ENCODE assay signal across 8 cellular contexts in the genomic region with DNA sequence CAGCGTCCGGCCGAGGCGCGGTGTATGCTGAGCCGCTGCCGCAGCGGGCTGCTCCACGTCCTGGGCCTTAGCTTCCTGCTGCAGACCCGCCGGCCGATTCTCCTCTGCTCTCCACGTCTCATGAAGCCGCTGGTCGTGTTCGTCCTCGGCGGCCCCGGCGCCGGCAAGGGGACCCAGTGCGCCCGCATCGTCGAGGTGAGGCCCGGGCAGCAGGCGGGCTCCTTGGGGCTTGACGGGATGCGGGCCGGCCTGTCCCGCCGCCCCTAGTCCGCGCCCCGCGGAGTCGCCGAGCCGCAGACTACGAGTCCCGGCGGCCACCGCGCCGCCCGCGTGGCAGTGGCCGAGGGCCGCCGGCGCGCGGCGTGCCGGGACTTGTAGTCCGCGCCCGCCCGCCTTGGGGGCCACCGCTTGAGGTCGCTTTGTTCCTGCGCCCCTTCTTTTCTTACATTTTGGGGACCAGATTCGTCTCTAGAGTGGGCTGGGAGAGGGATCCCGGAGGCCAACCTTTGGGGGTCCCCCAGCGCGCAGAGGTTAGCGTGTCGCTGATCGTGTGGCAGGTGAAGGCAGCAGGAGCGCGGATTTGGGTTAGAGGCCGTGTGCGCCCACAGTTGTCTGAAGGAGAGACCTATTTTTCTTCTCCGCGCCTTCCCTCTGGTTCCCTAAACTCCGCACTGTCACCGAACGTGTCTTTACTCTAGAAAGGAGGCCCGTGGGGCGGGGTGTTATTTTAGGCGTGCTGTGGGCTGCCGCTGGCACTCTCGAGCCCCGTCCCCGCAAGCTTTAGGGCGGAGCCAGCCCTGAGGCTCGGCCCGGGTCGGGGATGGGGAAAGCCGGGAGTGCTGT.
DNase-seq lines count a peak whose midpoint lies in the region; ATAC-seq lines count a peak whose summit lies in the region.

No MANE protein-coding gene starts in this region.

- peak overlapping the region; percentile 98 for H3K27ac ChIP-seq in layer of hippocampus (ENCODE audit: low read depth, low read length)

- DNase-seq in AG08395 (ENCODE audit: low spot score) (peak; percentile 88), NCI-H2171 (lab: John Stamatoyannopoulos, UW) (peak; percentile 87), cerebellar cortex (ENCODE audit: low spot score) (peak; percentile 78)
- peak; percentile 52 to 59 (median 58) for DNase-seq in activated CD4-positive, CD25-positive, alpha-beta regulatory T cell (lab: John Stamatoyannopoulos, UW)
- peak; percentile 50 to 68 for DNase-seq in stimulated activated CD4-positive, alpha-beta T cell treated with anti-CD3 and anti-CD28 coated beads, Interleukin-1b, Interleukin-23, amount 100 ng/mL, for 4 hours (ENCODE audit: low read depth in 2 of 2)

- H3K27me3 ChIP-seq in layer of hippocampus (ENCODE audit: control insufficient read depth, insufficient read depth, low read length), result no peaks in the 10 kb centered on the region

- peak; percentile 61 for ATAC-seq in GM18520 (IDR thresholded peaks at IDR 0.05; ENCODE audit: unreplicated experiment)
- peak; percentile 84 for ATAC-seq in HG03045 (IDR thresholded peaks at IDR 0.05; ENCODE audit: unreplicated experiment)

Comparison
In these comparisons a context has a peak if more than half of its experiments do, and no peak if none do; other contexts are left out.
1. Peak in every context shown above with its lines: DNase-seq, ATAC-seq and H3K27ac ChIP-seq.